17 cellular contexts compared by ENCODE assay signal in genomic region chr7:32462966-32463365, GRCh38. TPM values are rescaled to one million over a fixed set of nuclear protein-coding genes. Genes with fewer than 3 reads are reported as not detected.
DNase-seq lines count a peak whose midpoint lies in the region; ATAC-seq, FAIRE-seq and TF ChIP-seq lines count a peak whose summit lies in the region.
"Had no signal": no experiment of that assay in that cellular context is flagged by ENCODE, and none has a peak within 500 bp of the region (broad histone marks: within the 10 kb centered on the region; RNA-seq: fewer than 3 reads in every experiment).

No MANE protein-coding gene starts in this region.

- FAIRE-seq in GM12891 (lab: Jason Lieb, UNC) = no peak
- FAIRE-seq: GM19239, RCC 7860 had no signal

- H3K27ac ChIP-seq in hepatocyte = peak overlapping the region; percentile 9
- H3K27ac ChIP-seq: GM23248, HL-60, SJSA1 had no signal

- no peaks in the 10 kb centered on the region for H4K20me1 ChIP-seq in hepatocyte (ENCODE audit: insufficient read depth, poor library complexity, severe bottlenecking)

- no peaks in the 10 kb centered on the region for H3K27me3 ChIP-seq in hepatocyte

- H3K9me3 ChIP-seq in hepatocyte (ENCODE audit: low read depth) = no peaks in the 10 kb centered on the region
- H3K9me3 ChIP-seq: SJSA1 had no signal

- ATAC-seq in GM21381 (IDR thresholded peaks at IDR 0.05; ENCODE audit: unreplicated experiment) (no peak), HG03378 (IDR thresholded peaks at IDR 0.05; ENCODE audit: unreplicated experiment) (no peak)

- peaks cover 18% of the 10 kb centered on the region for H3K4me1 ChIP-seq in hepatocyte (ENCODE audit: insufficient read depth)
- H3K4me1 ChIP-seq: SJSA1 had no signal

- H3K36me3 ChIP-seq in hepatocyte (replicated peaks; ENCODE audit: insufficient read depth, low read depth) = no peaks in the 10 kb centered on the region
- H3K36me3 ChIP-seq: SJSA1 had no signal

- H3K79me2 ChIP-seq in hepatocyte = no peaks in the 10 kb centered on the region

- H2AFZ ChIP-seq in hepatocyte = no peak overlapping the region
- H2AFZ ChIP-seq: GM23248 had no signal

- H3K4me2 ChIP-seq in hepatocyte = no peak overlapping the region

- peak; percentile 7 for DNase-seq in HFF-Myc (ENCODE audit: extremely low read depth, low read depth)
- DNase-seq in NCI-H2029 (lab: John Stamatoyannopoulos, UW) = peak; percentile 39
- peak; percentile 70 for DNase-seq in NCI-H69 (lab: John Stamatoyannopoulos, UW)
- no peak for DNase-seq in hepatocyte (ENCODE audit: low spot score)
- no peak for DNase-seq in iPS-NIHi11 (ENCODE audit: low spot score)
- no peak for DNase-seq in GM12891 (ENCODE audit: insufficient read length, low spot score)
- DNase-seq: GM23248, NCI-H345, NCI-H774, SW 1271, T-helper 9 cell had no signal

- no peak for TF ChIP-seq POLR2A in GM12891 (IDR thresholded peaks at IDR 0.05; ENCODE audit: low read depth, low read length)

- H3K4me3 ChIP-seq in HFF-Myc (replicated peaks; ENCODE audit: low read depth, low read length) = no peak overlapping the region
- no peak overlapping the region for H3K4me3 ChIP-seq in hepatocyte
- H3K4me3 ChIP-seq: GM23248, SJSA1 had no signal

- no peaks in the 10 kb centered on the region for H3K9me2 ChIP-seq in hepatocyte (replicated peaks; ENCODE audit: insufficient read depth)

- 62% methylated on average over 1 of the region's 1 CpG for WGBS in hepatocyte (ENCODE audit: low lambda C conversion rate, missing lambda C conversion rate)

- no peak for TF ChIP-seq CTCF in HFF-Myc (IDR thresholded peaks at IDR 0.05; ENCODE audit: low read depth, low read length, missing control alignments)
- no peak for TF ChIP-seq CTCF in hepatocyte (IDR thresholded peaks at IDR 0.05; ENCODE audit: poor library complexity)

TF ChIP-seq in GM12891, 5 proteins besides CTCF, POLR2A, EP300 and RAD21:
- TF ChIP-seq POLR2AphosphoS5 (IDR thresholded peaks at IDR 0.05; ENCODE audit: low read depth, low read length) (no peak), TAF1 (IDR thresholded peaks at IDR 0.05; ENCODE audit: low read depth, low read length) (no peak), PAX5 (IDR thresholded peaks at IDR 0.05; ENCODE audit: insufficient read depth, low read length, severe bottlenecking) (no peak), SPI1 (IDR thresholded peaks at IDR 0.05; ENCODE audit: low read depth, low read length) (no peak), POU2F2 (IDR thresholded peaks at IDR 0.05; ENCODE audit: low read depth, low read length) (no peak)

RNA-seq across cellular contexts. Expression of gene LSM5, which starts 27.2 kb away (rescaled TPM):
- 36.4 and 38.4 TPM in 2 replicates for total RNA-seq in hepatocyte
- 92.7 and 98.9 TPM in 2 replicates for polyA plus RNA-seq in hepatocyte
- 117 TPM for polyA plus RNA-seq in GM12891 (2012; ENCODE audit: low read depth, missing spikeins)

RNA-seq across cellular contexts. Expression of gene AVL9, which starts 32.3 kb away (rescaled TPM):
- total RNA-seq in hepatocyte = 31.1 and 55.7 TPM in 2 replicates
- polyA plus RNA-seq in hepatocyte = 10.8 and 14.0 TPM in 2 replicates
- 14.7 TPM for polyA plus RNA-seq in GM12891 (2012; ENCODE audit: low read depth, missing spikeins)

Comparison
In these comparisons a context has a peak if more than half of its experiments do, and no peak if none do; other contexts are left out.
1. DNase-seq: peak in HFF-Myc (single experiment), NCI-H2029 (single experiment) and NCI-H69 (single experiment); none in hepatocyte (single experiment), iPS-NIHi11 (single experiment) and GM12891 (single experiment).